Comparison of ENCODE assay signal across 10 cellular contexts in the genomic region with DNA sequence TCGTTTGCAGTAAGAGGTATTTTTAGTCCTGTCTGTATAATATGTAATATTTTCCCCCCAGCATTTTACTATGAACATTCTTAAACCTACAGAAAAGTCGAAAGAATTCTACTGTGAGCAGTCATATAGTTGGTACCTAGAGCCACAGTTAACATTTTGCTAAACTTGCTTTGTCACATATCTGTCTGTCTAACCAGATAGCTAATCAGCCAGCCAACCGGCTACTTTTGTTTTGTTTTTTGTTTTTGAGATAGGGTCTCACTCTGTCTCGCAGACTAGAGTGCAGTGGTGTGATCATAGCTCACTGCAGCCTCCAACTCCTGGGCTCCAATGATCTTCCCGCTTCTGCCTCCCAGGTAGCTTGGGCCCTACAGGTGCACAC.
DNase-seq lines count a peak whose midpoint lies in the region; ATAC-seq and TF ChIP-seq lines count a peak whose summit lies in the region.
"Had no signal": no experiment of that assay in that cellular context is flagged by ENCODE, and none has a peak within 500 bp of the region (broad histone marks: within the 10 kb centered on the region; RNA-seq: fewer than 3 reads in every experiment).

No MANE protein-coding gene starts in this region.

- H2AFZ ChIP-seq in GM23338 (no peak overlapping the region), smooth muscle cell (ENCODE audit: low read depth) (no peak overlapping the region)

- peaks cover 12% of the 10 kb centered on the region for H4K20me1 ChIP-seq in GM23338 (replicated peaks; ENCODE audit: insufficient read depth)
- H4K20me1 ChIP-seq in smooth muscle cell (ENCODE audit: low read depth) = no peaks in the 10 kb centered on the region

- H3K27me3 Mint-ChIP-seq in GM23338 (ENCODE audit: insufficient read depth, low read depth, poor library complexity) = peaks cover 14% of the 10 kb centered on the region
- no peaks in the 10 kb centered on the region for H3K27me3 Mint-ChIP-seq in stimulated activated naive B cell treated with anti-CD40 and anti-IgM and Interleukin-4, amounts not matched to agents 10 μg/mL and 1 μg/mL and 100 μg/mL, for 72 hours

- WGBS in gastroesophageal sphincter (ENCODE audit: low coverage in 1 of 2), 2 donors = 46 to 55% methylated on average over 4 to 5 of the region's 5 CpGs
- WGBS in smooth muscle cell (ENCODE audit: low lambda C conversion rate) = 53% methylated on average over 5 of the region's 5 CpGs

- TF ChIP-seq CTCF in GM23338 (conservative IDR thresholded peaks at IDR 0.05; ENCODE audit: low read depth in 2 of 2) (no peak), gastroesophageal sphincter (IDR thresholded peaks at IDR 0.05) (no peak), smooth muscle cell (IDR thresholded peaks at IDR 0.05; ENCODE audit: borderline replicate concordance, insufficient read depth, poor library complexity, severe bottlenecking) (no peak)

- H3K79me2 ChIP-seq in GM23338 (replicated peaks; ENCODE audit: insufficient read depth) (peaks cover 10% of the 10 kb centered on the region), smooth muscle cell (ENCODE audit: low read depth) (no peaks in the 10 kb centered on the region)

- no peaks in the 10 kb centered on the region; the same call in 1 of the 2 replicates for H3K36me3 ChIP-seq in GM23338 (ENCODE audit: insufficient read depth)
- H3K36me3 ChIP-seq in SJCRH30 = no peaks in the 10 kb centered on the region
- peaks cover 0 to 37% of the 10 kb centered on the region in 2 donors for H3K36me3 ChIP-seq in gastroesophageal sphincter
- no peaks in the 10 kb centered on the region for H3K36me3 ChIP-seq in smooth muscle cell (ENCODE audit: low read depth)

- no peaks in the 10 kb centered on the region for H3K9me3 Mint-ChIP-seq in GM23338
- H3K9me3 Mint-ChIP-seq in stimulated activated naive B cell treated with anti-CD40 and anti-IgM and Interleukin-4, amounts not matched to agents 10 μg/mL and 1 μg/mL and 100 μg/mL, for 72 hours = no peaks in the 10 kb centered on the region
- H3K9me3 Mint-ChIP-seq: nephron progenitor cell had no signal

- H3K4me3 ChIP-seq in GM23338 (no peak overlapping the region), SJCRH30 (no peak overlapping the region), gastroesophageal sphincter (no peak overlapping the region), smooth muscle cell (no peak overlapping the region)

- H3K4me2 ChIP-seq in GM23338 = no peak overlapping the region
- H3K4me2 ChIP-seq in smooth muscle cell = peak overlapping the region; percentile 61

- TF ChIP-seq EP300 in gastroesophageal sphincter (IDR thresholded peaks at IDR 0.05) = no peak

- no peak overlapping the region for H3K27ac ChIP-seq in GM23338 (ENCODE audit: low read depth)
- H3K27ac ChIP-seq in SJCRH30 = peak overlapping the region; percentile 69
- H3K27ac ChIP-seq in gastroesophageal sphincter = peak overlapping the region; percentile 81 to 88 (median 87)
- H3K27ac ChIP-seq in smooth muscle cell (ENCODE audit: low read depth) = peak overlapping the region; percentile 76

- DNase-seq in GM23338 (ENCODE audit: low spot score) (no peak), SJCRH30 (no peak), smooth muscle cell (lab: John Stamatoyannopoulos, UW; ENCODE audit: unreplicated experiment) (no peak), AG08396 (ENCODE audit: low spot score) (no peak)
- DNase-seq in stimulated activated naive CD4-positive, alpha-beta T cell treated with Interleukin-2 at 50 U/mL for 16 hours (lab: John Stamatoyannopoulos, UW) = no peak
- no peak for DNase-seq in stimulated activated naive B cell treated with anti-CD40 and anti-IgM and Interleukin-4, amounts not matched to agents 10 μg/mL and 1 μg/mL and 100 μg/mL, for 72 hours
- DNase-seq: NCI-H187 treated with DMSO at 0.1 percent for 48 hours had no signal

- H3K27me3 ChIP-seq in GM23338 (ENCODE audit: insufficient read depth) (no peaks in the 10 kb centered on the region), SJCRH30 (no peaks in the 10 kb centered on the region), gastroesophageal sphincter (no peaks in the 10 kb centered on the region), smooth muscle cell (ENCODE audit: low read depth) (no peaks in the 10 kb centered on the region)

- peaks cover 2% of the 10 kb centered on the region for H3K4me1 Mint-ChIP-seq in GM23338
- H3K4me1 Mint-ChIP-seq in stimulated activated naive B cell treated with anti-CD40 and anti-IgM and Interleukin-4, amounts not matched to agents 10 μg/mL and 1 μg/mL and 100 μg/mL, for 72 hours = peaks cover 32 to 63% of the 10 kb centered on the region in 2 donors

- no peak overlapping the region for H3K4me3 Mint-ChIP-seq in GM23338
- no peak overlapping the region for H3K4me3 Mint-ChIP-seq in stimulated activated naive B cell treated with anti-CD40 and anti-IgM and Interleukin-4, amounts not matched to agents 10 μg/mL and 1 μg/mL and 100 μg/mL, for 72 hours

- H3K9me2 ChIP-seq in GM23338 (ENCODE audit: insufficient read depth) = no peaks in the 10 kb centered on the region

- H3K9ac ChIP-seq in smooth muscle cell (ENCODE audit: low read depth) = no peak overlapping the region

- H3F3A ChIP-seq in GM23338 (replicated peaks; ENCODE audit: low read depth) (0 out of 2 replicates have a peak, but pooled peaks cover 3% of the 10 kb centered on the region), smooth muscle cell (ENCODE audit: low read depth) (no peaks in the 10 kb centered on the region)

- peaks cover 41% of the 10 kb centered on the region for H3K36me3 Mint-ChIP-seq in GM23338 (ENCODE audit: low read depth)
- peaks cover 59 to 67% of the 10 kb centered on the region in 2 donors for H3K36me3 Mint-ChIP-seq in stimulated activated naive B cell treated with anti-CD40 and anti-IgM and Interleukin-4, amounts not matched to agents 10 μg/mL and 1 μg/mL and 100 μg/mL, for 72 hours

- no peaks in the 10 kb centered on the region for H3K9me3 ChIP-seq in SJCRH30 (replicated peaks)
- no peaks in the 10 kb centered on the region for H3K9me3 ChIP-seq in gastroesophageal sphincter
- no peaks in the 10 kb centered on the region for H3K9me3 ChIP-seq in smooth muscle cell (replicated peaks; ENCODE audit: low read depth)

- peak overlapping the region; percentile 92 for H3K27ac Mint-ChIP-seq in GM23338
- no peak overlapping the region for H3K27ac Mint-ChIP-seq in stimulated activated naive B cell treated with anti-CD40 and anti-IgM and Interleukin-4, amounts not matched to agents 10 μg/mL and 1 μg/mL and 100 μg/mL, for 72 hours

- H3K4me1 ChIP-seq in GM23338 (ENCODE audit: insufficient read depth) (peaks cover 4% of the 10 kb centered on the region; the same call in 1 of the 2 replicates), SJCRH30 (peaks cover 17% of the 10 kb centered on the region), gastroesophageal sphincter (peaks cover 10 to 100% (median 36%) of the 10 kb centered on the region in 3 donors), smooth muscle cell (ENCODE audit: low read depth) (no peaks in the 10 kb centered on the region)

- TF ChIP-seq POLR2A in gastroesophageal sphincter (IDR thresholded peaks at IDR 0.05) = no peak

- ATAC-seq in GM23338 (no peak), gastroesophageal sphincter (no peak), GM21423 (IDR thresholded peaks at IDR 0.05; ENCODE audit: unreplicated experiment) (no peak)
- no peak for ATAC-seq in stimulated activated naive B cell treated with anti-CD40 and anti-IgM and Interleukin-4, amounts not matched to agents 10 μg/mL and 1 μg/mL and 100 μg/mL, for 72 hours (replicated peaks)

TF ChIP-seq in GM23338, 12 proteins besides CTCF, POLR2A, EP300 and RAD21 (continues in another document):
- TF ChIP-seq EZH2 (IDR thresholded peaks at IDR 0.05; ENCODE audit: low read depth, unreplicated experiment) = no peak
